Comparison of ENCODE assay signal across 10 cellular contexts in genomic region chr11:2691991-2692841, GRCh38. TPM values are rescaled to one million over a fixed set of nuclear protein-coding genes. Genes with fewer than 3 reads are reported as not detected.
A peak's percentile ranks its signal among the peaks of the same experiment; 100 is the strongest.
DNase-seq lines count a peak whose midpoint lies in the region; ATAC-seq and TF ChIP-seq lines count a peak whose summit lies in the region.
"Had no signal": no experiment of that assay in that cellular context is flagged by ENCODE, and none has a peak within 500 bp of the region (broad histone marks: within the 10 kb centered on the region; RNA-seq: fewer than 3 reads in every experiment).

No MANE protein-coding gene starts in this region.

- no peaks in the 10 kb centered on the region for H3K9me3 Mint-ChIP-seq in stimulated activated effector memory CD8-positive, alpha-beta T cell treated with anti-CD3 and anti-CD28 coated beads, Interleukin-12 subunit alpha, Interleukin-12 subunit beta, amount 100 ng/mL, for 72 hours

- H3K4me3 ChIP-seq in SK-N-SH (ENCODE audit: low read depth in 2 of 2, low read length in 1 of 2) (no peak overlapping the region), fibroblast of pulmonary artery (replicated peaks; ENCODE audit: low read depth, low read length) (no peak overlapping the region), ascending aorta (no peak overlapping the region)
- H3K4me3 ChIP-seq: skin epidermis, vagina had no signal

- H3K4me1 Mint-ChIP-seq in stimulated activated effector memory CD8-positive, alpha-beta T cell treated with anti-CD3 and anti-CD28 coated beads, Interleukin-12 subunit alpha, Interleukin-12 subunit beta, amount 100 ng/mL, for 72 hours, result peaks cover 12% of the 10 kb centered on the region

- peaks cover 91% of the 10 kb centered on the region for H4K20me1 ChIP-seq in SK-N-SH (ENCODE audit: insufficient read depth)

- peaks cover 58% of the 10 kb centered on the region for H3K79me2 ChIP-seq in SK-N-SH (ENCODE audit: insufficient read depth)

- H3K9me3 ChIP-seq in SK-N-SH (no peaks in the 10 kb centered on the region), ascending aorta (no peaks in the 10 kb centered on the region)
- H3K9me3 ChIP-seq: vagina had no signal

- H3K4me1 ChIP-seq in SK-N-SH (ENCODE audit: control insufficient read depth in 1 of 2, insufficient read depth in 2 of 2, low read depth in 1 of 2, low read length in 1 of 2) (peaks cover 0 to 66% of the 10 kb centered on the region in 2 experiments; a peak in 1 of 4 replicates), ascending aorta (no peaks in the 10 kb centered on the region)

- no peak for TF ChIP-seq EP300 in SK-N-SH (IDR thresholded peaks at IDR 0.05; ENCODE audit: borderline replicate concordance in 1 of 2, low read depth in 1 of 2, low read length in 1 of 2)

- peak; percentile 18; the same call in 1 of the 2 replicates for TF ChIP-seq RAD21 in SK-N-SH (IDR thresholded peaks at IDR 0.05; ENCODE audit: low read length)

- H3K27ac ChIP-seq in SK-N-SH (ENCODE audit: low read depth in 2 of 2, low read length in 1 of 2) (no peak overlapping the region), ascending aorta (no peak overlapping the region)
- H3K27ac ChIP-seq: skin epidermis, vagina had no signal

- H3K36me3 ChIP-seq in SK-N-SH (replicated peaks in 1 of 2; ENCODE audit: control insufficient read depth in 1 of 2, insufficient read depth in 2 of 2, low read length in 1 of 2) (no peaks in the 10 kb centered on the region), ascending aorta (no peaks in the 10 kb centered on the region)
- H3K36me3 ChIP-seq: vagina had no signal

- H3K4me2 ChIP-seq in SK-N-SH, result no peak overlapping the region

- intact Hi-C loops in ascending aorta (cut with DNase I), result no loop called here

- no peak overlapping the region for H3K9ac ChIP-seq in SK-N-SH

- ATAC-seq in SK-N-SH treated with all-trans-retinoic acid at 6 μM for 48 hours, result no peak
- ATAC-seq in stimulated activated effector memory CD8-positive, alpha-beta T cell treated with anti-CD3 and anti-CD28 coated beads, Interleukin-12 subunit alpha, Interleukin-12 subunit beta, amount 100 ng/mL, for 72 hours, result no peak
- ATAC-seq in HG03159 (IDR thresholded peaks at IDR 0.05; ENCODE audit: unreplicated experiment), result no peak
- no peak for ATAC-seq in HG03175 (IDR thresholded peaks at IDR 0.05; ENCODE audit: unreplicated experiment)

- H3K36me3 Mint-ChIP-seq in stimulated activated effector memory CD8-positive, alpha-beta T cell treated with anti-CD3 and anti-CD28 coated beads, Interleukin-12 subunit alpha, Interleukin-12 subunit beta, amount 100 ng/mL, for 72 hours, result no peaks in the 10 kb centered on the region

- no peak overlapping the region for H3K4me3 Mint-ChIP-seq in stimulated activated effector memory CD8-positive, alpha-beta T cell treated with anti-CD3 and anti-CD28 coated beads, Interleukin-12 subunit alpha, Interleukin-12 subunit beta, amount 100 ng/mL, for 72 hours

- WGBS in SK-N-SH (ENCODE audit: low lambda C conversion rate), result 69% methylated on average over 3 of the region's 3 CpGs

- POLR2A ChIA-PET in SK-N-SH (lab: Yijun Ruan, JAX), result no interaction called here

- H3K27me3 ChIP-seq in SK-N-SH (ENCODE audit: insufficient read depth), result no peaks in the 10 kb centered on the region
- no peaks in the 10 kb centered on the region for H3K27me3 ChIP-seq in ascending aorta
- H3K27me3 ChIP-seq: vagina had no signal

- H3F3A ChIP-seq in SK-N-SH (replicated peaks; ENCODE audit: insufficient read depth), result no peaks in the 10 kb centered on the region

- CTCF ChIA-PET in SK-N-SH (lab: Yijun Ruan, JAX), result interaction anchor here (1.3 to 3.5 kb wide), 7 partner anchors 11 to 195 kb away, joined by 3 to 19 read pairs (median 6); partner anchors contain the start of gene CDKN1C

- no peaks in the 10 kb centered on the region for H3K9me2 ChIP-seq in SK-N-SH

- DNase-seq in SK-N-SH, result no peak
- DNase-seq in NCI-H345 (lab: John Stamatoyannopoulos, UW), result peak; percentile 81
- DNase-seq in fibroblast of pulmonary artery (ENCODE audit: low read depth), result no peak
- no peak for DNase-seq in stimulated activated effector memory CD8-positive, alpha-beta T cell treated with anti-CD3 and anti-CD28 coated beads, Interleukin-12 subunit alpha, Interleukin-12 subunit beta, amount 100 ng/mL, for 72 hours (ENCODE audit: low spot score in 2 of 2)
- no peak for DNase-seq in ascending aorta (ENCODE audit: low spot score in 2 of 2)

- no peak overlapping the region for H2AFZ ChIP-seq in SK-N-SH (ENCODE audit: low read depth)

- TF ChIP-seq CTCF in SK-N-SH (IDR thresholded peaks at IDR 0.05) (peak; percentile 18; the same call in 1 of the 2 replicates), fibroblast of pulmonary artery (IDR thresholded peaks at IDR 0.05; ENCODE audit: low read length, missing control alignments) (peak; percentile 10), ascending aorta (IDR thresholded peaks at IDR 0.05) (no peak)

- H3K27ac Mint-ChIP-seq in stimulated activated effector memory CD8-positive, alpha-beta T cell treated with anti-CD3 and anti-CD28 coated beads, Interleukin-12 subunit alpha, Interleukin-12 subunit beta, amount 100 ng/mL, for 72 hours, result peak overlapping the region; percentile 73

TF ChIP-seq in SK-N-SH, 30 proteins besides CTCF, POLR2A, EP300 and RAD21:
- TF ChIP-seq YY1 (IDR thresholded peaks at IDR 0.05; ENCODE audit: low read depth), result no peak
- TF ChIP-seq RXRA (IDR thresholded peaks at IDR 0.05; ENCODE audit: borderline replicate concordance, low read depth), result no peak
- 0 out of 2 replicates have a peak, but pooled peaks have one; percentile 22 for TF ChIP-seq SMC3 (IDR thresholded peaks at IDR 0.05; ENCODE audit: low read depth, low read length)
- no peak for TF ChIP-seq ZBTB33 (IDR thresholded peaks at IDR 0.05; ENCODE audit: borderline replicate concordance, low read depth)
- no peak for TF ChIP-seq USF1 (IDR thresholded peaks at IDR 0.05; ENCODE audit: borderline replicate concordance, low read depth)
- no peak for TF ChIP-seq NRF1 (IDR thresholded peaks at IDR 0.05; ENCODE audit: low read depth, low read length)
- no peak for TF ChIP-seq JUND (IDR thresholded peaks at IDR 0.05)
TF ChIP-seq in SK-N-SH: peak in this region for 1.

TF ChIP-seq in SK-N-SH treated with all-trans-retinoic acid at 6 μM for 48 hours, 23 proteins besides CTCF, POLR2A, EP300 and RAD21 (continues in another document):
- TF ChIP-seq BACH2 (CRISPR knock-in tag; IDR thresholded peaks at IDR 0.05; ENCODE audit: borderline replicate concordance) (no peak), SNAI2 (CRISPR knock-in tag; IDR thresholded peaks at IDR 0.05) (no peak), TSHZ2 (CRISPR knock-in tag; IDR thresholded peaks at IDR 0.05) (no peak), ZNF70 (CRISPR knock-in tag; IDR thresholded peaks at IDR 0.05) (no peak), POU6F1 (CRISPR knock-in tag; IDR thresholded peaks at IDR 0.05; ENCODE audit: borderline replicate concordance, low read depth) (no peak), TCF4 (CRISPR knock-in tag; IDR thresholded peaks at IDR 0.05; ENCODE audit: borderline replicate concordance) (no peak), ESRRG (CRISPR knock-in tag; IDR thresholded peaks at IDR 0.05) (no peak), ARNTL (CRISPR knock-in tag; IDR thresholded peaks at IDR 0.05; ENCODE audit: borderline replicate concordance, low read depth) (no peak), CSDC2 (CRISPR knock-in tag; IDR thresholded peaks at IDR 0.05) (no peak)

RNA-seq across cellular contexts. Expression of gene KCNQ1OT1, which starts 7.6 kb away (rescaled TPM):
- polyA plus RNA-seq in SK-N-SH (2012; rRNA removed), result 0.03 and 0.05 TPM in 2 replicates
- under 0.01 TPM in 2 replicates for polyA plus RNA-seq in SK-N-SH (2012; cell fraction: cytosol; rRNA removed)
- 0.23 and 0.37 TPM in 2 replicates for polyA plus RNA-seq in SK-N-SH (2012; cell fraction: nucleus; rRNA removed)
- 1.5 TPM for total RNA-seq in ascending aorta

Comparison
In these comparisons a context has a peak if more than half of its experiments do, and no peak if none do; other contexts are left out.
1. CTCF ChIP-seq: peak in SK-N-SH (single experiment) and fibroblast of pulmonary artery (single experiment); none in ascending aorta (0 of 3).